1 cellular context compared by ENCODE assay signal in genomic region chr16:78705694-78706093, GRCh38.
TF ChIP-seq lines count a peak whose summit lies in the region.

No MANE protein-coding gene starts in this region.

TF ChIP-seq in K562, 482 proteins besides CTCF, POLR2A, EP300 and RAD21 (continued from another document):
- TF ChIP-seq ZNF184 (CRISPR knock-in tag; IDR thresholded peaks at IDR 0.05): no peak
- TF ChIP-seq PCBP2 (IDR thresholded peaks at IDR 0.05; ENCODE audit: low read depth, low read length, poor library complexity, severe bottlenecking): no peak
- peak; percentile 39 for TF ChIP-seq SMC3 (conservative IDR thresholded peaks at IDR 0.05; ENCODE audit: insufficient read depth, low read depth, low read length)
- TF ChIP-seq E2F3 (CRISPR knock-in tag; IDR thresholded peaks at IDR 0.05): no peak
